19 cellular contexts compared by ENCODE assay signal in the genomic region with DNA sequence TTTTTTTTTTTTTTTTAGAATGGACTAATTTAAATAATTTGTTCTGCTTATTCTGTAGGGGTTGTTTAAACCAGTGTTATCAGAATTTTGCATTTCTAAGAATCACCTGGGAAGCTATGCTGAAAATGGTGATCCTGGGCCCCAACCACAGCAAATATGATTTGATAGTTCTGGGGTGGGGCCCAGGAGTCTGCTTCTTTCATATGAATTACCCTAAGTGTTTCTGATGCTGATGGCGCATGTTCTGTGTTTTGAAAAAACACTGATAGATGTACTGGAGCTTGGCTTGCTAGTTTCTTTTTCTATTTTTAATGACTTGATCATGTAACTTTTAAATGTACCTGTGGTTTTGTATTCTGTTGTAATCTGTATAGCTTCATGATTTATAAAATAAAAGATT.
A peak's percentile ranks its signal among the peaks of the same experiment; 100 is the strongest.
DNase-seq lines count a peak whose midpoint lies in the region; ATAC-seq and TF ChIP-seq lines count a peak whose summit lies in the region.
"Had no signal": no experiment of that assay in that cellular context is flagged by ENCODE, and none has a peak within 500 bp of the region (broad histone marks: within the 10 kb centered on the region; RNA-seq: fewer than 3 reads in every experiment).

No MANE protein-coding gene starts in this region.

- no peak for TF ChIP-seq CTCF in gastroesophageal sphincter (IDR thresholded peaks at IDR 0.05)
- no peak for TF ChIP-seq CTCF in uterus (IDR thresholded peaks at IDR 0.05)

- intact Hi-C loops in activated CD4-positive, alpha-beta T cell treated with anti-CD3 and anti-CD28 coated beads for 36 hours (cut with DNase I, micrococcal nuclease), result loop anchor here (1.0 to 10.0 kb wide), 4 partner anchors 90 to 853 kb away; a partner anchor contains a TSS
- intact Hi-C loops in uterus (cut with DNase I; ENCODE audit: low total_unique reads), result no loop called here

- H3K4me1 ChIP-seq in gastroesophageal sphincter (peaks cover 0 to 6% (median 0%) of the 10 kb centered on the region in 3 donors), uterus (peaks cover 0 to 4% of the 10 kb centered on the region in 2 donors)

- H3K27ac Mint-ChIP-seq in activated CD4-positive, alpha-beta T cell treated with anti-CD3 and anti-CD28 coated beads for 36 hours, result peak overlapping the region; percentile 51
- peak overlapping the region in 4 of 6 donors; percentile 30 to 59 (median 38) for H3K27ac Mint-ChIP-seq in naive B cell
- H3K27ac Mint-ChIP-seq: nephron had no signal

- POLR2A ChIA-PET in activated CD4-positive, alpha-beta T cell treated with anti-CD3 and anti-CD28 coated beads for 36 hours (lab: Charles Lee), result no interaction called here

- H3K4me3 ChIP-seq in gastroesophageal sphincter (no peak overlapping the region), uterus (no peak overlapping the region)
- H3K4me3 ChIP-seq: tibial nerve had no signal

- H3K27ac ChIP-seq in gastroesophageal sphincter (no peak overlapping the region), uterus (no peak overlapping the region)
- H3K27ac ChIP-seq: C4-2B had no signal

- no peaks in the 10 kb centered on the region for H3K9me3 ChIP-seq in gastroesophageal sphincter
- H3K9me3 ChIP-seq in uterus, result no peaks in the 10 kb centered on the region
- H3K9me3 ChIP-seq: tibial nerve had no signal

- 80% methylated on average over 1 of the region's 1 CpG; no CpG with 5 or more reads in 1 of the 2 donors for WGBS in gastroesophageal sphincter (ENCODE audit: low coverage in 1 of 2), 2 donors

- ATAC-seq in activated CD4-positive, alpha-beta T cell treated with anti-CD3 and anti-CD28 coated beads for 36 hours, result no peak
- ATAC-seq in naive B cell (ENCODE audit: low read depth in 2 of 2) (no peak), gastroesophageal sphincter (no peak)

- no peak for TF ChIP-seq POLR2A in gastroesophageal sphincter (IDR thresholded peaks at IDR 0.05)
- no peak for TF ChIP-seq POLR2A in uterus (IDR thresholded peaks at IDR 0.05)

- peaks cover 0 to 6% of the 10 kb centered on the region in 2 donors for H3K36me3 ChIP-seq in gastroesophageal sphincter
- H3K36me3 ChIP-seq in uterus, result no peaks in the 10 kb centered on the region

- H3K27me3 ChIP-seq in gastroesophageal sphincter (no peaks in the 10 kb centered on the region), uterus (no peaks in the 10 kb centered on the region)
- H3K27me3 ChIP-seq: tibial nerve had no signal

- no peak overlapping the region for H3K4me3 Mint-ChIP-seq in activated CD4-positive, alpha-beta T cell treated with anti-CD3 and anti-CD28 coated beads for 36 hours
- no peak overlapping the region for H3K4me3 Mint-ChIP-seq in naive B cell
- H3K4me3 Mint-ChIP-seq: nephron had no signal

- CTCF ChIA-PET in activated CD4-positive, alpha-beta T cell treated with anti-CD3 and anti-CD28 coated beads for 36 hours (lab: Charles Lee), result interaction anchor here (0.7 to 2.4 kb wide), 6 partner anchors 14 to 797 kb away, joined by 3 to 12 read pairs (median 4); no protein-coding TSS in a partner anchor

- H3K9me3 Mint-ChIP-seq in activated CD4-positive, alpha-beta T cell treated with anti-CD3 and anti-CD28 coated beads for 36 hours (ENCODE audit: low read depth), result no peaks in the 10 kb centered on the region
- peaks cover 0 to 3% (median 0%) of the 10 kb centered on the region in 7 donors for H3K9me3 Mint-ChIP-seq in naive B cell
- H3K9me3 Mint-ChIP-seq: nephron had no signal

- DNase-seq in activated CD4-positive, alpha-beta T cell treated with anti-CD3 and anti-CD28 coated beads for 36 hours, result peak; percentile 37
- DNase-seq in activated CD4-positive, alpha-beta T cell treated with anti-CD3 and anti-CD28 coated beads for 1 hour, result no peak
- DNase-seq in RPMI8226, result peak; percentile 8
- DNase-seq in activated effector memory CD4-positive, alpha-beta T cell treated with Interleukin-2 at 50 U/mL for 16 hours, result peak; percentile 23
- DNase-seq in naive B cell, result no peak
- no peak for DNase-seq in KG1 (lab: John Stamatoyannopoulos, UW)
- DNase-seq in uterus, result no peak
- DNase-seq: 8988T; cerebellar nuclear complex; DMS79; NCI-H1105 treated with DMSO at 0.1 percent for 48 hours; NCI-H2171 treated with DMSO at 0.1 percent for 48 hours; stimulated activated CD4-positive, alpha-beta T cell treated with anti-CD3 and anti-CD28 coated beads, Interleukin-1b, Interleukin-23, amount 100 ng/mL, for 48 hours; stimulated activated CD8-positive, alpha-beta memory T cell treated with anti-CD3 and anti-CD28 coated beads, Interleukin-4, amount 100 ng/mL, for 48 hours; T-helper 9 cell had no signal

- TF ChIP-seq EP300 in gastroesophageal sphincter (IDR thresholded peaks at IDR 0.05), result no peak

- no peaks in the 10 kb centered on the region for H3K27me3 Mint-ChIP-seq in activated CD4-positive, alpha-beta T cell treated with anti-CD3 and anti-CD28 coated beads for 36 hours
- H3K27me3 Mint-ChIP-seq in naive B cell, result no peaks in the 10 kb centered on the region

- peaks cover 80% of the 10 kb centered on the region for H3K4me1 Mint-ChIP-seq in activated CD4-positive, alpha-beta T cell treated with anti-CD3 and anti-CD28 coated beads for 36 hours
- H3K4me1 Mint-ChIP-seq in naive B cell, result peaks cover 17 to 29% (median 26%) of the 10 kb centered on the region in 3 donors

- H3K36me3 Mint-ChIP-seq in activated CD4-positive, alpha-beta T cell treated with anti-CD3 and anti-CD28 coated beads for 36 hours (ENCODE audit: low read depth), result peaks cover 20% of the 10 kb centered on the region
- H3K36me3 Mint-ChIP-seq in naive B cell, result peaks cover 12 to 21% of the 10 kb centered on the region in 2 donors

Comparison
In these comparisons a context has a peak if more than half of its experiments do, and no peak if none do; other contexts are left out.
1. DNase-seq: peak in activated CD4-positive, alpha-beta T cell treated with anti-CD3 and anti-CD28 coated beads for 36 hours (single experiment), RPMI8226 (single experiment) and activated effector memory CD4-positive, alpha-beta T cell treated with Interleukin-2 at 50 U/mL for 16 hours (single experiment); none in activated CD4-positive, alpha-beta T cell treated with anti-CD3 and anti-CD28 coated beads for 1 hour (single experiment), naive B cell (single experiment), KG1 (single experiment) and uterus (0 of 2).